ENCODE assay signal across 1 cellular context in the genomic region with DNA sequence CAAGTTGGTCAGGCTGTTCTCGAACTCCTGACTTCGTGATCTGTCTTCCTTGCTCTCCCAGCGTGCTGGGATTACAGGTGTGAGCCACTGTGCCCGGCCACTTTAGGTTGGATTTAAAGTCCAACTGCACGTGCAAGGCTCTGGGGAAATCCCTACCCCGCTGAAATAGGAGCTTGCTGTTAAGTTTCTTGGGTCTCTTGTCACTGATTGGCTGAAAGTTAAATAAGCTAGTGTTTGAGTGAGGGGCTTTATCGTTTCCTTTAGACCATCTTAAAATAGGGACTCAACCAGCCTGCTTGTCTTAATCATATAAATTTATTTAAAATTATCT.
TF ChIP-seq lines count a peak whose summit lies in the region.

No MANE protein-coding gene starts in this region.

TF ChIP-seq in K562, 482 proteins besides CTCF, POLR2A, EP300 and RAD21:
- TF ChIP-seq ZNF165 (CRISPR knock-in tag; IDR thresholded peaks at IDR 0.05; ENCODE audit: borderline replicate concordance) (no peak), GABPA (tag; conservative IDR thresholded peaks at IDR 0.05; ENCODE audit: low read depth) (no peak), MNT (conservative IDR thresholded peaks at IDR 0.05) (peak; percentile 48 to 71; a peak in 3 of 4 replicates), RFX7 (CRISPR knock-in tag; IDR thresholded peaks at IDR 0.05) (no peak), BHLHE40 (IDR thresholded peaks at IDR 0.05; ENCODE audit: low read length) (peak; percentile 56; the same call in 1 of the 2 replicates), ZSCAN29 (IDR thresholded peaks at IDR 0.05) (no peak), NFYB (IDR thresholded peaks at IDR 0.05; ENCODE audit: extremely low read depth, insufficient read length) (peak; percentile 36), POLR2AphosphoS2 (IDR thresholded peaks at IDR 0.05; ENCODE audit: low read length) (no peak), E2F8 (IDR thresholded peaks at IDR 0.05; ENCODE audit: low read depth, partially characterized antibody) (no peak)
